1 cellular context compared by ENCODE assay signal in the genomic region with DNA sequence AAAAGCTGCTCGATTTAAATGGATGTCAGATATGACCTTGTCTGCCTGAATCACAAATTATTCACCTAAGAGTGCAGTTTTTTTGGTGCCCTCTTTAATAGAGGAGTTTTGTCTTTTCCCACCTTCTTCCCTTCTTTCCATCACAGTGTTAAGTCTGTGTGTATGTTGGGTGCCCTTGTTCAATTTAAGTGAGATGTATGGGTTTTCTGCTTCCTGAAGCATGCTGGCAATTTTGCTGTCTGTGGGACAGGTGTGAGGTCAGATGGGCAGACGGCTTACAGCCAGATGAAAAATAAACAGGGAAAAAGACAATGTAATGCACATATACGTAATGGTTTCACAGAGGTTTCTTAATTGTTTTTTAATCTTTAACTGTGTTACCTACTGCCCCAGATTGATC.
TF ChIP-seq lines count a peak whose summit lies in the region.

No MANE protein-coding gene starts in this region.

TF ChIP-seq in HepG2, 621 proteins besides CTCF, POLR2A, EP300 and RAD21 (continued from another document):
- TF ChIP-seq, protein P1, sequence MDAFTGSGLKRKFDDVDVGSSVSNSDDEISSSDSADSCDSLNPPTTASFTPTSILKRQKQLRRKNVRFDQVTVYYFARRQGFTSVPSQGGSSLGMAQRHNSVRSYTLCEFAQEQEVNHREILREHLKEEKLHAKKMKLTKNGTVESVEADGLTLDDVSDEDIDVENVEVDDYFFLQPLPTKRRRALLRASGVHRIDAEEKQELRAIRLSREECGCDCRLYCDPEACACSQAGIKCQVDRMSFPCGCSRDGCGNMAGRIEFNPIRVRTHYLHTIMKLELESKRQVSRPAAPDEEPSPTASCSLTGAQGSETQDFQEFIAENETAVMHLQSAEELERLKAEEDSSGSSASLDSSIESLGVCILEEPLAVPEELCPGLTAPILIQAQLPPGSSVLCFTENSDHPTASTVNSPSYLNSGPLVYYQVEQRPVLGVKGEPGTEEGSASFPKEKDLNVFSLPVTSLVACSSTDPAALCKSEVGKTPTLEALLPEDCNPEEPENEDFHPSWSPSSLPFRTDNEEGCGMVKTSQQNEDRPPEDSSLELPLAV (CRISPR knock-in tag; conservative IDR thresholded peaks at IDR 0.05; ENCODE audit: low read depth) = no peak
TF ChIP-seq in HepG2: peak in this region for 0.
